19 cellular contexts compared by ENCODE assay signal in the genomic region with DNA sequence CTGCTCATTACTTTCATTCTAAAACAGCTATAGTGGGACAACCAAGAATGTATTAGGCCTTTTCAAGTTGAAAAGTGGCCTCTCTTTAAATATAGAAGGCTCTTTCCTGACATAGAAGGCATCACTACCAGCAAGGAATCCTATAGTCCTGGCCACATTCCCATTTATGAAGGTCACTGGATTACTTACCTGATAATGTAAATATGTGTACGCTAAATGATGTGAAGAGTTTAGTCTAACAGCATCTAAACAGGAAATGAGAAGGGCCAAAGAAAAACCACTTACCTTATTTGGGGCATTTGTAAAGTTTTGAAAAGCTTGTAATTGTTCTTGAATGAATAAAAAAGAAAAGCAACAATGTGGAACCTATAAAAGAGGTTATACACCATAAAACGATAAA.
"Had no signal": no experiment of that assay in that cellular context is flagged by ENCODE, and none has a peak within 500 bp of the region (broad histone marks: within the 10 kb centered on the region; RNA-seq: fewer than 3 reads in every experiment).

No MANE protein-coding gene starts in this region.

- H3K4me3 Mint-ChIP-seq: activated naive CD8-positive, alpha-beta T cell treated with anti-CD3 and anti-CD28 coated beads, Interleukin-2, amount 10 ng/mL, durations not matched to agents 7 days and 5 days; activated T-cell treated with anti-CD3 and anti-CD28 coated beads, Interleukin-2, amount 50 U/mL, for 4 hours; nephron; stimulated activated memory B cell treated with anti-CD40 and anti-IgM and Interleukin-4, amounts not matched to agents 10 μg/mL and 1 μg/mL and 100 μg/mL, for 72 hours had no signal

- H3K36me3 Mint-ChIP-seq: stimulated activated memory B cell treated with anti-CD40 and anti-IgM and Interleukin-4, amounts not matched to agents 10 μg/mL and 1 μg/mL and 100 μg/mL, for 72 hours had no signal

- ATAC-seq: activated T-cell treated with anti-CD3 and anti-CD28 coated beads, Interleukin-2, amount 50 U/mL, for 4 hours; left ventricle myocardium superior; stimulated activated memory B cell treated with anti-CD40 and anti-IgM and Interleukin-4, amounts not matched to agents 10 μg/mL and 1 μg/mL and 100 μg/mL, for 72 hours had no signal

- H3K9me3 ChIP-seq: sigmoid colon, testis, upper lobe of left lung had no signal

- H3K27ac Mint-ChIP-seq: nephron; stimulated activated memory B cell treated with anti-CD40 and anti-IgM and Interleukin-4, amounts not matched to agents 10 μg/mL and 1 μg/mL and 100 μg/mL, for 72 hours had no signal

- DNase-seq: activated CD4-positive, alpha-beta T cell treated with anti-CD3 and anti-CD28 coated beads, Interleukin-2, amount 50 U/mL, for 4 hours; activated gamma-delta T cell; activated naive CD8-positive, alpha-beta T cell treated with anti-CD3 and anti-CD28 coated beads, Interleukin-2, amount 10 ng/mL, durations not matched to agents 7 days and 5 days; activated T-cell treated with anti-CD3 and anti-CD28 coated beads, Interleukin-2, amount 50 U/mL, for 4 hours; aorta; brain microvascular endothelial cell; central memory CD4-positive, alpha-beta T cell; erythroblast; kidney glomerular epithelial cell; left ventricle myocardium superior; nucleus accumbens; posterior cingulate gyrus; sigmoid colon; stimulated activated CD4-positive, alpha-beta T cell treated with anti-CD3 and anti-CD28 coated beads, Interleukin-4, amount 100 ng/mL, for 24 hours; SW 1271; testis; upper lobe of left lung had no signal

- H3K27me3 Mint-ChIP-seq: activated naive CD8-positive, alpha-beta T cell treated with anti-CD3 and anti-CD28 coated beads, Interleukin-2, amount 10 ng/mL, durations not matched to agents 7 days and 5 days; stimulated activated memory B cell treated with anti-CD40 and anti-IgM and Interleukin-4, amounts not matched to agents 10 μg/mL and 1 μg/mL and 100 μg/mL, for 72 hours had no signal

- H3K9me3 Mint-ChIP-seq: activated naive CD8-positive, alpha-beta T cell treated with anti-CD3 and anti-CD28 coated beads, Interleukin-2, amount 10 ng/mL, durations not matched to agents 7 days and 5 days; activated T-cell treated with anti-CD3 and anti-CD28 coated beads, Interleukin-2, amount 50 U/mL, for 4 hours; nephron; stimulated activated memory B cell treated with anti-CD40 and anti-IgM and Interleukin-4, amounts not matched to agents 10 μg/mL and 1 μg/mL and 100 μg/mL, for 72 hours had no signal
